8 cellular contexts compared by ENCODE assay signal in the genomic region with DNA sequence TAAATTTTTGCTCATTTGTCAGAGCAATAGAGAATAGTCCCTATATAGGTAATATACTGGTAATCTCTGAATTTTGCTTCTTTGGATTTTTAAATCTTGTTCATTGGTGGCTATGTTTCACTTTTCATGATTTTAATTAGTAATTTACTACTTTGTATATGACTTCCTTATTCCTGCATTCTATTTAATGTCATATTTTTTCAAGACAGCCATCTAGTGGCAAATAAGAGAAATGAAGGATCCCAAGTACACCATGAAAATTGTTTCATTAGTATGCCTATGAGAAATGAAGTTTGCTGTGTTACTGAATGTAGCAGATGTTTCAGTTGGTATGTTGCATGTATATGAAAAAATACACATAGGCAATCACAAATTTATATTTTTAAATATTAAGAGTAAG.
DNase-seq lines count a peak whose midpoint lies in the region; ATAC-seq and TF ChIP-seq lines count a peak whose summit lies in the region.

No MANE protein-coding gene starts in this region.

- in situ Hi-C loops in Panc1 (cut with HindIII; ENCODE audit: low pct_unique_long_range_greater_than_20kb, low sequenced_read_pairs), result no loop called here

- no peak overlapping the region for H3K27ac ChIP-seq in Panc1 (ENCODE audit: low read length)
- H3K27ac ChIP-seq in esophagus squamous epithelium, result no peak overlapping the region

- TF ChIP-seq POLR2A in esophagus squamous epithelium (IDR thresholded peaks at IDR 0.05), result no peak

- TF ChIP-seq CTCF in AG09309 (IDR thresholded peaks at IDR 0.05; ENCODE audit: control insufficient read depth, insufficient read depth, low read depth, low read length, missing control alignments) (peak; percentile 39), Panc1 (IDR thresholded peaks at IDR 0.05) (peak; percentile 66; the same call in 1 of the 2 replicates), esophagus squamous epithelium (IDR thresholded peaks at IDR 0.05) (peak; percentile 12 to 67 (median 50))

- intact Hi-C loops in Panc1 (cut with micrococcal nuclease; ENCODE audit: unreplicated experiment) (loop anchor here (5.0 kb wide), 1 partner anchor 101 kb away; no protein-coding TSS in a partner anchor), esophagus squamous epithelium (cut with DNase I) (no loop called here)

- H3K27me3 ChIP-seq in Panc1 (ENCODE audit: control insufficient read depth, insufficient read depth, low read length), result no peaks in the 10 kb centered on the region
- H3K27me3 ChIP-seq in esophagus squamous epithelium, result no peaks in the 10 kb centered on the region

- H3K4me3 ChIP-seq in AG09309 (ENCODE audit: control insufficient read depth, low read depth, low read length), result no peak overlapping the region
- H3K4me3 ChIP-seq in Panc1 (ENCODE audit: low read depth in 2 of 2, low read length in 2 of 2), result no peak overlapping the region
- no peak overlapping the region for H3K4me3 ChIP-seq in esophagus squamous epithelium

- no TSS peak for BruUV-seq in Panc1 (replicated peaks; lab: Mats Ljungman, UMichigan)

- DNase-seq in AG09309 (ENCODE audit: low read depth) (peak; percentile 1), Panc1 (ENCODE audit: low read depth, low spot score) (peak; percentile 20), esophagus squamous epithelium (lab: John Stamatoyannopoulos, UW) (no peak), renal cortical epithelial cell (ENCODE audit: low read depth) (peak; percentile 42), NCI-H1092 treated with DMSO at 0.1 percent for 48 hours (lab: John Stamatoyannopoulos, UW) (no peak)
- DNase-seq in activated naive CD4-positive, alpha-beta T cell treated with anti-CD3 and anti-CD28 coated beads, Interleukin-2, amount 50 U/mL, for 16 hours, result no peak

- no peaks in the 10 kb centered on the region for H3K9me3 ChIP-seq in Panc1 (ENCODE audit: control insufficient read depth, insufficient read depth, low read depth, low read length)
- H3K9me3 ChIP-seq in esophagus squamous epithelium, result no peaks in the 10 kb centered on the region

- peak; percentile 54 for ATAC-seq in GM18867 (IDR thresholded peaks at IDR 0.05; ENCODE audit: unreplicated experiment)
- ATAC-seq in Panc1, result no peak
- no peak for ATAC-seq in HG03571 (IDR thresholded peaks at IDR 0.05; ENCODE audit: unreplicated experiment)

- H3K36me3 ChIP-seq in Panc1 (ENCODE audit: control insufficient read depth, insufficient read depth, low read length) (peaks cover 10% of the 10 kb centered on the region), esophagus squamous epithelium (peaks cover 0 to 72% (median 0%) of the 10 kb centered on the region in 3 donors)

- POLR2A ChIA-PET in Panc1 (lab: Charles Lee), result no interaction called here

- H3K4me1 ChIP-seq in Panc1 (ENCODE audit: control insufficient read depth, insufficient read depth, low read length), result no peaks in the 10 kb centered on the region
- H3K4me1 ChIP-seq in esophagus squamous epithelium, result no peaks in the 10 kb centered on the region

- CTCF ChIA-PET in Panc1 (lab: Charles Lee), result no interaction called here

Comparison
In these comparisons a context has a peak if more than half of its experiments do, and no peak if none do; other contexts are left out.
1. DNase-seq: peak in AG09309 (single experiment), Panc1 (single experiment) and renal cortical epithelial cell (single experiment); none in esophagus squamous epithelium (single experiment), NCI-H1092 treated with DMSO at 0.1 percent for 48 hours (single experiment) and activated naive CD4-positive, alpha-beta T cell treated with anti-CD3 and anti-CD28 coated beads, Interleukin-2, amount 50 U/mL, for 16 hours (single experiment).
2. Peak in every context shown above with its lines, with median percentiles within 50 percentile points of each other: CTCF ChIP-seq.